In genomic region chrX:31483336-31483735, GRCh38 we compare ENCODE assay signal across 17 cellular contexts.
DNase-seq lines count a peak whose midpoint lies in the region; ATAC-seq, FAIRE-seq and TF ChIP-seq lines count a peak whose summit lies in the region.
"Had no signal": no experiment of that assay in that cellular context is flagged by ENCODE, and none has a peak within 500 bp of the region (broad histone marks: within the 10 kb centered on the region; RNA-seq: fewer than 3 reads in every experiment).

No MANE protein-coding gene starts in this region.

- H3K79me2 ChIP-seq in ACC112 (ENCODE audit: control insufficient read depth, insufficient read depth, low read length, unreplicated experiment): no peaks in the 10 kb centered on the region

- peaks cover 12% of the 10 kb centered on the region for H3K4me1 ChIP-seq in ACC112 (ENCODE audit: control insufficient read depth, insufficient read depth, low read length, unreplicated experiment)
- no peaks in the 10 kb centered on the region for H3K4me1 ChIP-seq in IMR-90 (ENCODE audit: control insufficient read depth, insufficient read depth, low read length)
- H3K4me1 ChIP-seq in stomach: no peaks in the 10 kb centered on the region
- H3K4me1 ChIP-seq: A549, left lung, suprapubic skin had no signal

- no peak for FAIRE-seq in bronchial epithelial cell (lab: Jason Lieb, UNC)
- FAIRE-seq: A549, D721Med had no signal

- ATAC-seq in IMR-90 (ENCODE audit: low read depth) (no peak; the same call in 1 of the 2 replicates), HG03159 (IDR thresholded peaks at IDR 0.05; ENCODE audit: unreplicated experiment) (no peak), HG03045 (IDR thresholded peaks at IDR 0.05; ENCODE audit: unreplicated experiment) (no peak)
- ATAC-seq: A549, left lung, PC-3 had no signal

- H3K23ac ChIP-seq in IMR-90 (ENCODE audit: low read depth, low read length): no peak overlapping the region

- H3K4me2 ChIP-seq in IMR-90 (ENCODE audit: low read depth, low read length): no peak overlapping the region
- H3K4me2 ChIP-seq: A549, smooth muscle cell had no signal

- no peak overlapping the region for H2AK5ac ChIP-seq in IMR-90 (ENCODE audit: low read depth, low read length)

- H3K14ac ChIP-seq in IMR-90 (replicated peaks; ENCODE audit: low read depth, low read length): no peak overlapping the region

- H3K4me3 ChIP-seq in ACC112 (ENCODE audit: low read depth, low read length): 0 out of 2 replicates have a peak overlapping the region, but pooled peaks have one; percentile 12
- H3K4me3 ChIP-seq in IMR-90 (ENCODE audit: insufficient read depth, low read depth, low read length): no peak overlapping the region
- H3K4me3 ChIP-seq in bronchial epithelial cell (ENCODE audit: low read depth, low read length): no peak overlapping the region
- H3K4me3 ChIP-seq in stomach: no peak overlapping the region
- H3K4me3 ChIP-seq: A549, left lung, smooth muscle cell, suprapubic skin had no signal

- H2BK5ac ChIP-seq in IMR-90 (ENCODE audit: low read depth, low read length, poor library complexity, severe bottlenecking): no peak overlapping the region

- H2BK15ac ChIP-seq in IMR-90 (ENCODE audit: low read depth, low read length): no peak overlapping the region

- no peak for TF ChIP-seq EP300 in stomach (IDR thresholded peaks at IDR 0.05)

- TF ChIP-seq CTCF in IMR-90 (conservative IDR thresholded peaks at IDR 0.05; ENCODE audit: low read depth, low read length): no peak
- no peak for TF ChIP-seq CTCF in bronchial epithelial cell (IDR thresholded peaks at IDR 0.05; ENCODE audit: insufficient read depth, low read length, severe bottlenecking)
- TF ChIP-seq CTCF in stomach (IDR thresholded peaks at IDR 0.05): no peak

- no peak for TF ChIP-seq RAD21 in IMR-90 (IDR thresholded peaks at IDR 0.05; ENCODE audit: low read length)

- no peak overlapping the region for H2BK20ac ChIP-seq in IMR-90 (ENCODE audit: low read depth, low read length)

- POLR2A ChIA-PET in IMR-90 (lab: Charles Lee; ENCODE audit: unreplicated experiment): no interaction called here

- WGBS in IMR-90 (ENCODE audit: extremely low coverage in 2 of 2, insufficient read length in 1 of 2), 2 experiments: no CpG with 5 or more reads among the region's 5 CpGs
- 63 to 72% (median 66%) methylated on average over 5 of the region's 5 CpGs for WGBS in stomach, 5 donors

- no peak overlapping the region for H2AK9ac ChIP-seq in IMR-90 (replicated peaks; ENCODE audit: low read depth, low read length, poor library complexity)

- no peak overlapping the region for H3K4ac ChIP-seq in IMR-90 (ENCODE audit: low read depth, low read length)

- H4K20me1 ChIP-seq in IMR-90 (ENCODE audit: insufficient read depth, low read length): no peaks in the 10 kb centered on the region

- H3K56ac ChIP-seq in IMR-90 (ENCODE audit: extremely low read depth, insufficient read depth, low read length): no peak overlapping the region

- peak; percentile 79 for DNase-seq in IMR-90
- DNase-seq in bronchial epithelial cell (ENCODE audit: low read depth): peak; percentile 34
- DNase-seq in glomerular visceral epithelial cell (ENCODE audit: extremely low spot score): peak; percentile 9
- no peak for DNase-seq in stomach
- no peak for DNase-seq in NCI-H446 treated with DMSO at 0.1 percent for 48 hours (lab: John Stamatoyannopoulos, UW)
- DNase-seq: activated CD4-positive, alpha-beta T cell treated with anti-CD3 and anti-CD28 coated beads, Interleukin-2, amount 10 ng/mL, durations not matched to agents 24 days and 14 days; left lung; NCI-H1436; nephron progenitor cell; PC-3 had no signal

- CTCF ChIA-PET in IMR-90 (lab: Yijun Ruan, JAX): interaction anchor here (0.6 kb wide), 1 partner anchor 594 kb away, joined by 3 read pairs; no protein-coding TSS in a partner anchor

- intact Hi-C loops in IMR-90 (cut with micrococcal nuclease) (no loop called here), stomach (cut with DNase I; ENCODE audit: low total_unique reads) (no loop called here)

- in situ Hi-C loops in IMR-90 (cut with MboI; ENCODE audit: low sequenced_read_pairs): no loop called here

- H3K9me3 ChIP-seq in IMR-90 (ENCODE audit: control insufficient read depth, insufficient read depth, low read length) (no peaks in the 10 kb centered on the region), stomach (no peaks in the 10 kb centered on the region)
- H3K9me3 ChIP-seq: A549, left lung, suprapubic skin had no signal

- H3K27me3 ChIP-seq in ACC112 (ENCODE audit: insufficient read depth, low read length) (no peaks in the 10 kb centered on the region), IMR-90 (ENCODE audit: control insufficient read depth, insufficient read depth, low read length) (no peaks in the 10 kb centered on the region), bronchial epithelial cell (ENCODE audit: control insufficient read depth, insufficient read depth, low read length) (no peaks in the 10 kb centered on the region), stomach (no peaks in the 10 kb centered on the region)
- H3K27me3 ChIP-seq: left lung, suprapubic skin had no signal

- dilution Hi-C loops in IMR-90 (cut with HindIII; ENCODE audit: low sequenced_read_pairs, unreplicated experiment): no loop called here

- H2BK120ac ChIP-seq in IMR-90 (ENCODE audit: low read depth, low read length): no peak overlapping the region

- H4K5ac ChIP-seq in IMR-90 (ENCODE audit: low read depth, low read length): no peak overlapping the region

- H2AFZ ChIP-seq in ACC112 (ENCODE audit: low read length, unreplicated experiment) (peak overlapping the region; percentile 6), IMR-90 (replicated peaks; ENCODE audit: low read length, poor library complexity) (no peak overlapping the region)

- H4K91ac ChIP-seq in IMR-90 (ENCODE audit: insufficient read depth, low read depth, low read length): no peak overlapping the region

- no peaks in the 10 kb centered on the region for H3K9me1 ChIP-seq in IMR-90 (ENCODE audit: insufficient read depth, low read length)

- no peak overlapping the region for H3K9ac ChIP-seq in IMR-90 (ENCODE audit: low read depth, low read length)

- no TSS peak for BruUV-seq in IMR-90 (replicated peaks; lab: Mats Ljungman, UMichigan)

- H3K36me3 ChIP-seq in ACC112 (ENCODE audit: insufficient read depth, low read length) (no peaks in the 10 kb centered on the region), IMR-90 (ENCODE audit: control insufficient read depth, insufficient read depth, low read length) (no peaks in the 10 kb centered on the region), bronchial epithelial cell (ENCODE audit: control insufficient read depth, insufficient read depth, low read length) (no peaks in the 10 kb centered on the region), stomach (no peaks in the 10 kb centered on the region)
- H3K36me3 ChIP-seq: left lung, suprapubic skin had no signal

- H4K8ac ChIP-seq in IMR-90 (ENCODE audit: low read depth in 2 of 2, low read length in 2 of 2): no peak overlapping the region

- no peaks in the 10 kb centered on the region for H3K79me1 ChIP-seq in IMR-90 (ENCODE audit: low read depth in 1 of 2, low read length in 2 of 2)

- TF ChIP-seq POLR2A in IMR-90 (IDR thresholded peaks at IDR 0.05; ENCODE audit: low read depth, low read length): no peak
- no peak for TF ChIP-seq POLR2A in stomach (IDR thresholded peaks at IDR 0.05)

- H3K27ac ChIP-seq in ACC112 (ENCODE audit: low read depth, low read length): peak overlapping the region; percentile 61
- no peak overlapping the region for H3K27ac ChIP-seq in IMR-90 (ENCODE audit: insufficient read depth, low read length)
- H3K27ac ChIP-seq in stomach: no peak overlapping the region
- H3K27ac ChIP-seq: A549, left lung, suprapubic skin had no signal

- no peak overlapping the region for H3K18ac ChIP-seq in IMR-90 (ENCODE audit: low read depth, low read length)

TF ChIP-seq in IMR-90, 13 proteins besides CTCF, POLR2A, EP300 and RAD21:
- TF ChIP-seq USF2 (IDR thresholded peaks at IDR 0.05; ENCODE audit: low read depth, low read length) (peak; percentile 31; the same call in 1 of the 2 replicates), NFE2L2 (IDR thresholded peaks at IDR 0.05; ENCODE audit: low read depth, low read length) (no peak), MAZ (IDR thresholded peaks at IDR 0.05; ENCODE audit: borderline replicate concordance, low read depth, low read length) (no peak), SMC3 (IDR thresholded peaks at IDR 0.05; ENCODE audit: low read depth, low read length) (no peak)

Comparison
In these comparisons a context has a peak if more than half of its experiments do, and no peak if none do; other contexts are left out.
1. DNase-seq: peak in IMR-90 (single experiment), bronchial epithelial cell (single experiment) and glomerular visceral epithelial cell (single experiment); none in stomach (single experiment) and NCI-H446 treated with DMSO at 0.1 percent for 48 hours (single experiment).